Comparison of ENCODE assay signal across 8 cellular contexts in genomic region chr19:47094557-47095517, GRCh38. TPM values are rescaled to one million over a fixed set of nuclear protein-coding genes. Genes with fewer than 3 reads are reported as not detected.
A peak's percentile ranks its signal among the peaks of the same experiment; 100 is the strongest.
DNase-seq lines count a peak whose midpoint lies in the region; TF ChIP-seq lines count a peak whose summit lies in the region.

No MANE protein-coding gene starts in this region.

- H3K18ac ChIP-seq in H9 (ENCODE audit: insufficient read length, low read depth, low read length) = no peak overlapping the region

- no peak overlapping the region for H3K9ac ChIP-seq in H9 (ENCODE audit: extremely low read depth, insufficient read length, low read length)

- no peak overlapping the region for H2BK15ac ChIP-seq in H9 (ENCODE audit: low read depth, low read length)

- no peak overlapping the region for H2BK5ac ChIP-seq in H9 (ENCODE audit: insufficient read length, low read length)

- H4K20me1 ChIP-seq in H9 (ENCODE audit: control insufficient read depth, insufficient read depth, insufficient read length) = no peaks in the 10 kb centered on the region

- H4K5ac ChIP-seq in H9 (ENCODE audit: insufficient read length, low read depth, low read length) = no peak overlapping the region

- H3K79me1 ChIP-seq in H9 (ENCODE audit: insufficient read depth, low read depth, low read length, poor library complexity, severe bottlenecking) = peaks cover 7% of the 10 kb centered on the region

- H3K27ac ChIP-seq in H9 (ENCODE audit: insufficient read length, low read depth, low read length) (no peak overlapping the region), WERI-Rb-1 (no peak overlapping the region; the same call in 1 of the 2 replicates)

- no peak overlapping the region for H3K14ac ChIP-seq in H9 (ENCODE audit: insufficient read depth, low read length)

- H3K4ac ChIP-seq in H9 (ENCODE audit: low read depth, low read length) = no peak overlapping the region

- H3K9me3 Mint-ChIP-seq in H9 = no peaks in the 10 kb centered on the region

- peaks cover 4% of the 10 kb centered on the region; the same call in 1 of the 2 replicates for H3K79me2 ChIP-seq in H9 (ENCODE audit: insufficient read depth, low read length)

- H3K4me2 ChIP-seq in H9 (ENCODE audit: insufficient read depth, insufficient read length, low read length) = no peak overlapping the region

- no peak for TF ChIP-seq CTCF in H9 (conservative IDR thresholded peaks at IDR 0.05)
- TF ChIP-seq CTCF in WERI-Rb-1 (IDR thresholded peaks at IDR 0.05; ENCODE audit: low read depth, low read length) = no peak
- no peak for TF ChIP-seq CTCF in GM10266 (IDR thresholded peaks at IDR 0.05; ENCODE audit: control insufficient read depth, insufficient read depth, low read depth, missing control alignments)

- H3K9me3 ChIP-seq in H9 (ENCODE audit: control insufficient read depth, low read depth, low read length) (no peaks in the 10 kb centered on the region), WERI-Rb-1 (ENCODE audit: severe bottlenecking) (no peaks in the 10 kb centered on the region)

- peaks cover 2% of the 10 kb centered on the region; the same call in 1 of the 2 replicates for H3K4me1 ChIP-seq in H9 (ENCODE audit: insufficient read depth, low read length)

- peaks cover 31 to 54% (median 46%) of the 10 kb centered on the region in 3 experiments for H3K36me3 Mint-ChIP-seq in H9 (ENCODE audit: insufficient read depth in 1 of 3, low read depth in 3 of 3)

- H3T11ph ChIP-seq in H9 (ENCODE audit: low read length) = no peak overlapping the region

- DNase-seq in H9 (no peak), glomerular visceral epithelial cell (ENCODE audit: extremely low spot score) (peak; percentile 25), WERI-Rb-1 (no peak), NCI-H526 (lab: John Stamatoyannopoulos, UW) (no peak), NCI-H1048 (lab: John Stamatoyannopoulos, UW) (no peak), GM10266 (ENCODE audit: extremely low spot score) (no peak)
- peak; percentile 55 to 70 for DNase-seq in activated CD4-positive, alpha-beta T cell treated with anti-CD3 and anti-CD28 coated beads, Interleukin-2, amount 50 U/mL, for 48 hours
- peak; percentile 20 for DNase-seq in stimulated activated CD4-positive, alpha-beta T cell treated with anti-CD3 and anti-CD28 coated beads, Interleukin-4, amount 100 ng/mL, for 1 hour

- peaks cover 35 to 46% of the 10 kb centered on the region in 2 experiments for H3K4me1 Mint-ChIP-seq in H9

- no peak overlapping the region for H3K4me3 Mint-ChIP-seq in H9

- H3K56ac ChIP-seq in H9 (ENCODE audit: insufficient read length, low read depth, low read length) = no peak overlapping the region

- H3K27me3 Mint-ChIP-seq in H9 (ENCODE audit: low read depth) = no peaks in the 10 kb centered on the region

- H3K27me3 ChIP-seq in H9 (ENCODE audit: insufficient read depth, low read length) = no peaks in the 10 kb centered on the region
- no peaks in the 10 kb centered on the region for H3K27me3 ChIP-seq in WERI-Rb-1 (ENCODE audit: insufficient read depth, low read depth, severe bottlenecking)

- H4K91ac ChIP-seq in H9 (ENCODE audit: insufficient read length, low read depth, low read length) = peak overlapping the region; percentile 26

- no peak overlapping the region for H2BK12ac ChIP-seq in H9 (ENCODE audit: insufficient read length, low read depth, low read length)

- WGBS in H9 (ENCODE audit: extremely low coverage, insufficient read length, low lambda C conversion rate) = no CpG with 5 or more reads among the region's 15 CpGs

- H3K23me2 ChIP-seq in H9 (ENCODE audit: insufficient read length, low read depth, low read length, poor library complexity, severe bottlenecking) = no peaks in the 10 kb centered on the region

- H3K27ac Mint-ChIP-seq in H9 = peak overlapping the region; percentile 45 to 90 (median 79); a peak in 6 of 7 replicates

- no peak overlapping the region for H2BK120ac ChIP-seq in H9 (ENCODE audit: low read depth, low read length, poor library complexity, severe bottlenecking)

- no peak overlapping the region for H2AFZ ChIP-seq in H9 (ENCODE audit: low read length)

- H3K36me3 ChIP-seq in WERI-Rb-1 = peaks cover 54% of the 10 kb centered on the region

- no peak overlapping the region for H4K8ac ChIP-seq in H9 (replicated peaks; ENCODE audit: insufficient read length, low read depth, low read length)

- no peak overlapping the region for H2BK20ac ChIP-seq in H9 (ENCODE audit: low read depth, low read length, poor library complexity, severe bottlenecking)

- no peak overlapping the region for H3K4me3 ChIP-seq in WERI-Rb-1 (ENCODE audit: low read depth, low read length)

- no peak overlapping the region for H3K23ac ChIP-seq in H9 (ENCODE audit: insufficient read length, low read depth, low read length)

- no peak overlapping the region for H2AK5ac ChIP-seq in H9 (ENCODE audit: insufficient read length, low read length)

RNA-seq across cellular contexts. Expression of gene ZC3H4, which starts 18.7 kb away (rescaled TPM):
- total RNA-seq in H9 (2021) = 105 and 109 TPM in 2 replicates

RNA-seq across cellular contexts. Expression of gene SAE1, which starts 35.8 kb away (rescaled TPM):
- total RNA-seq in H9 (2021) = 232 and 234 TPM in 2 replicates

RNA-seq across cellular contexts. Expression of gene TMEM160, which starts 46.4 kb away (rescaled TPM):
- 65.1 and 66.9 TPM in 2 replicates for total RNA-seq in H9 (2021)

Comparison
In these comparisons a context has a peak if more than half of its experiments do, and no peak if none do; other contexts are left out.
1. DNase-seq: peak in activated CD4-positive, alpha-beta T cell treated with anti-CD3 and anti-CD28 coated beads, Interleukin-2, amount 50 U/mL, for 48 hours (2 of 2), glomerular visceral epithelial cell (single experiment) and stimulated activated CD4-positive, alpha-beta T cell treated with anti-CD3 and anti-CD28 coated beads, Interleukin-4, amount 100 ng/mL, for 1 hour (single experiment); none in H9 (single experiment), WERI-Rb-1 (single experiment), NCI-H526 (0 of 2), NCI-H1048 (single experiment) and GM10266 (single experiment).